Comparison of ENCODE assay signal across 8 cellular contexts in the genomic region with DNA sequence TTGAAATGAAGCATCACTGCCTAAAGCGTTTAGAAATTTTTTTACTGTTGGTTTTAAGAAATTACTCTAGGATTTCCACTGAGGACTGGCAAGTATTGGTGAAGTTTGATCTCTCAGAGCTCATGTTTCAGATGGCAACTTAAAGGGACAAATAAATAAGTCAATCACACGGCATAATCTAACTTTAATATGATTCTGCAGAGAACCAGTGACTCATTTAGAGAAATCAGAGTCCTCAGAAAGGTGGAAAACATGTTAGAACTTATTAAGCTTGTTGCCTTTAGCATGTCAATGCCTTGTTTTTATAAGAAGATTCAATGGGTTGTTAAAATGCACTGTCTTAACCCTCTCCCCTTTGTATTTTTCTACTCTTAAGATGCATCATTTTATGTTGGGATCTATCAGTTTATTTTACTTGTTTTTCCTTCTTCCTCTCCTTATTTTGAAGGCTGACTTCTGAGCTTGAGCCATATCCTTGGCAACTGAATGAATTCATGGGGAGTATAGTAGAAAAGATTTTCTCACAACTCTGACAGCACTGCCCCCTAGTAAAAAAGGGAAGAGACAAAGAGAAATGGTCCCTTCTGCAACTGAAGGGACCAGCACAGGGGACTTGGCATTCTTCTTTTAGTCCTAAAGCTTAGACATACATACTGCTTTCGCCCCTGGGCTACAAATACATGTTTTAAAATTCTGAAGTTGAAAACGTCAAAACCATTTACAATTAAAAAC.
DNase-seq lines count a peak whose midpoint lies in the region; ATAC-seq and TF ChIP-seq lines count a peak whose summit lies in the region.
"Had no signal": no experiment of that assay in that cellular context is flagged by ENCODE, and none has a peak within 500 bp of the region (broad histone marks: within the 10 kb centered on the region; RNA-seq: fewer than 3 reads in every experiment).

No MANE protein-coding gene starts in this region.

- H3K4me3 Mint-ChIP-seq in osteocyte (ENCODE audit: unreplicated experiment) = peak overlapping the region; percentile 67

- H4K20me1 ChIP-seq in HCT116 (ENCODE audit: insufficient read depth) = 0 out of 2 replicates have a peak, but pooled peaks cover 3% of the 10 kb centered on the region
- no peaks in the 10 kb centered on the region for H4K20me1 ChIP-seq in OCI-LY3 (ENCODE audit: insufficient read depth, low read length)

- BruUV-seq in HCT116 (replicated peaks; lab: Mats Ljungman, UMichigan) = no TSS peak

- intact Hi-C loops in HCT116 (cut with micrococcal nuclease) = no loop called here

- H3K4me3 ChIP-seq in HCT116 (replicated peaks in 1 of 2; ENCODE audit: low read depth in 1 of 2, low read length in 2 of 2) (no peak overlapping the region), OCI-LY3 (ENCODE audit: low read length) (peak overlapping the region; percentile 62), coronary artery (no peak overlapping the region)

- ATAC-seq in HCT116 (no peak), HG03175 (IDR thresholded peaks at IDR 0.05; ENCODE audit: unreplicated experiment) (no peak)

- POLR2A ChIA-PET in HCT116 (lab: Charles Lee) = no interaction called here

- H3K36me3 Mint-ChIP-seq in osteocyte (ENCODE audit: unreplicated experiment) = peaks cover 2% of the 10 kb centered on the region

- no peak overlapping the region for H3K27ac Mint-ChIP-seq in osteocyte (ENCODE audit: unreplicated experiment)

- H3K9me3 ChIP-seq in HCT116 (ENCODE audit: control insufficient read depth in 1 of 2, insufficient read depth in 1 of 2, low read depth in 1 of 2, low read length in 2 of 2) = no peaks in the 10 kb centered on the region
- no peaks in the 10 kb centered on the region for H3K9me3 ChIP-seq in OCI-LY3 (ENCODE audit: insufficient read depth, low read length)

- 0 out of 2 replicates have a peak, but pooled peaks have one; percentile 3 for TF ChIP-seq RAD21 in HCT116 (IDR thresholded peaks at IDR 0.05; ENCODE audit: low read depth)

- DNase-seq in HCT116 (ENCODE audit: low read depth, low spot score) (no peak), coronary artery (ENCODE audit: low spot score) (no peak), osteocyte (ENCODE audit: extremely low spot score, unreplicated experiment) (no peak), NCI-H2029 treated with DMSO at 0.1 percent for 48 hours (lab: John Stamatoyannopoulos, UW) (no peak), NCI-H2227 (lab: John Stamatoyannopoulos, UW; ENCODE audit: unreplicated experiment) (no peak)
- DNase-seq: cerebellar nuclear complex had no signal

- CTCF ChIA-PET in HCT116 (lab: Charles Lee) = no interaction called here

- H3K27me3 ChIP-seq in HCT116 (ENCODE audit: insufficient read depth, low read length) (no peaks in the 10 kb centered on the region), OCI-LY3 (ENCODE audit: low read depth, low read length) (no peaks in the 10 kb centered on the region)

- H3K79me2 ChIP-seq in HCT116 (ENCODE audit: insufficient read depth, low read length) (no peaks in the 10 kb centered on the region), OCI-LY3 (ENCODE audit: low read length) (peaks cover 36% of the 10 kb centered on the region)

- H3K27ac ChIP-seq in HCT116 (ENCODE audit: low read depth, low read length) (no peak overlapping the region), OCI-LY3 (ENCODE audit: low read length) (peak overlapping the region; percentile 97), coronary artery (peak overlapping the region; percentile 3 to 72)

- H3K4me1 Mint-ChIP-seq in osteocyte (ENCODE audit: unreplicated experiment) = peaks cover 6% of the 10 kb centered on the region

- no peaks in the 10 kb centered on the region for H3K9me2 ChIP-seq in HCT116 (ENCODE audit: insufficient read depth)

- H3K27me3 Mint-ChIP-seq in osteocyte (ENCODE audit: unreplicated experiment) = no peaks in the 10 kb centered on the region

- no peaks in the 10 kb centered on the region for H3K9me3 Mint-ChIP-seq in osteocyte (ENCODE audit: unreplicated experiment)

- no peak overlapping the region for H2AFZ ChIP-seq in HCT116 (ENCODE audit: low read depth, low read length, poor library complexity, severe bottlenecking)
- no peak overlapping the region for H2AFZ ChIP-seq in OCI-LY3 (ENCODE audit: low read depth, low read length)

- peaks cover 0 to 7% of the 10 kb centered on the region in 2 experiments; a peak in 1 of 4 replicates for H3K4me1 ChIP-seq in HCT116 (ENCODE audit: control insufficient read depth in 1 of 2, insufficient read depth in 2 of 2, low read length in 2 of 2)
- peaks cover 87% of the 10 kb centered on the region for H3K4me1 ChIP-seq in OCI-LY3 (ENCODE audit: low read length)

- no peak for TF ChIP-seq CTCF in HCT116 (IDR thresholded peaks at IDR 0.05 in 2 of 3, conservative IDR thresholded peaks at IDR 0.05 in 1 of 3; ENCODE audit: borderline replicate concordance in 1 of 3, insufficient read depth in 1 of 3, low read depth in 2 of 3, low read length in 2 of 3)
- TF ChIP-seq CTCF in OCI-LY3 (IDR thresholded peaks at IDR 0.05; ENCODE audit: low read depth, low read length) = peak; percentile 60
- TF ChIP-seq CTCF in coronary artery (IDR thresholded peaks at IDR 0.05) = no peak
- TF ChIP-seq CTCF in osteocyte (IDR thresholded peaks at IDR 0.05) = peak; percentile 45

- H3K9ac ChIP-seq in HCT116 (ENCODE audit: low read length) = no peak overlapping the region
- H3K9ac ChIP-seq in OCI-LY3 (ENCODE audit: low read length) = peak overlapping the region; percentile 91

- H3K36me3 ChIP-seq in HCT116 (ENCODE audit: control insufficient read depth in 1 of 2, insufficient read depth in 2 of 2, low read length in 2 of 2) (no peaks in the 10 kb centered on the region), OCI-LY3 (replicated peaks; ENCODE audit: low read depth, low read length) (peaks cover 14% of the 10 kb centered on the region)

- no peak for TF ChIP-seq POLR2A in HCT116 (IDR thresholded peaks at IDR 0.05; ENCODE audit: borderline replicate concordance, extremely low read depth, insufficient read depth, insufficient read length)

- RAD21 ChIA-PET in HCT116 (lab: Charles Lee; ENCODE audit: low non-redundant PET in 1 of 2, low total read pairs in 2 of 2, uncharacterized antibody in 2 of 2, unreplicated experiment in 2 of 2) = no interaction called here

- H3K4me2 ChIP-seq in HCT116 (ENCODE audit: low read length) = no peak overlapping the region
- peak overlapping the region; percentile 85 for H3K4me2 ChIP-seq in OCI-LY3 (ENCODE audit: low read length)

TF ChIP-seq in HCT116, 20 proteins besides CTCF, POLR2A, EP300 and RAD21:
- TF ChIP-seq TCF7L2 (IDR thresholded peaks at IDR 0.05; ENCODE audit: borderline replicate concordance, extremely low read depth, insufficient read depth, insufficient read length) (no peak), CEBPB (IDR thresholded peaks at IDR 0.05; ENCODE audit: low read depth) (no peak), SRF (IDR thresholded peaks at IDR 0.05; ENCODE audit: low read depth) (no peak)

Comparison
In these comparisons a context has a peak if more than half of its experiments do, and no peak if none do; other contexts are left out.
1. CTCF ChIP-seq: peak in OCI-LY3 (single experiment) and osteocyte (single experiment); none in HCT116 (0 of 3) and coronary artery (single experiment).